24 cellular contexts compared by ENCODE assay signal in genomic region chr18:64331419-64331818, GRCh38.
"Had no signal": no experiment of that assay in that cellular context is flagged by ENCODE, and none has a peak within 500 bp of the region (broad histone marks: within the 10 kb centered on the region; RNA-seq: fewer than 3 reads in every experiment).

No MANE protein-coding gene starts in this region.

- DNase-seq: immature natural killer cell; left colon; left lung; lower lobe of right lung; mammary epithelial cell; mesenchymal stem cell; naive B cell; natural killer cell; ovary; right lobe of liver; stimulated activated CD4-positive, alpha-beta T cell treated with anti-CD3 and anti-CD28 coated beads, Interleukin-1b, Interleukin-23, amount 100 ng/mL, for 48 hours; stimulated activated CD4-positive, alpha-beta T cell treated with anti-CD3 and anti-CD28 coated beads, Interleukin-2, amount 100 ng/mL, for 48 hours; stimulated activated CD4-positive, alpha-beta T cell treated with anti-CD3 and anti-CD28 coated beads, Interleukin-4, amount 100 ng/mL, for 4 hours; stimulated activated CD8-positive, alpha-beta memory T cell treated with anti-CD3 and anti-CD28 coated beads, Interleukin-4, amount 100 ng/mL, for 48 hours; stimulated activated naive CD4-positive, alpha-beta T cell treated with Interleukin-2 at 50 U/mL for 16 hours; stimulated activated naive CD8-positive, alpha-beta T cell treated with anti-CD3 and anti-CD28 coated beads, Interleukin-15, amount 100 ng/mL, for 72 hours; substantia nigra; uterus had no signal

- H3K4me3 ChIP-seq: left lung, lower lobe of right lung, ovary, right atrium auricular region, right lobe of liver, smooth muscle cell, tibial nerve, uterus had no signal

- H3K27ac ChIP-seq: left lung, lower lobe of right lung, ovary, right atrium auricular region, right lobe of liver, tibial nerve, uterus had no signal

- H3K4me2 ChIP-seq: smooth muscle cell had no signal

- H3K36me3 ChIP-seq: left lung, lower lobe of right lung, ovary, right atrium auricular region, right lobe of liver, tibial nerve, uterus had no signal

- FAIRE-seq: islet of Langerhans, kidney had no signal

- H3K27me3 ChIP-seq: left lung, ovary, right atrium auricular region, right lobe of liver, tibial nerve, uterus had no signal

- H3K4me1 ChIP-seq: left lung, lower lobe of right lung, right atrium auricular region, right lobe of liver, tibial nerve, uterus had no signal

- ATAC-seq: left colon; left lung; lower lobe of right lung; natural killer cell; right lobe of liver; stimulated activated memory B cell treated with anti-CD40 and anti-IgM and Interleukin-4, amounts not matched to agents 10 μg/mL and 1 μg/mL and 100 μg/mL, for 72 hours; stimulated activated naive CD8-positive, alpha-beta T cell treated with anti-CD3 and anti-CD28 coated beads, Interleukin-15, amount 100 ng/mL, for 72 hours had no signal

- H3K9me3 ChIP-seq: left lung, lower lobe of right lung, ovary, right atrium auricular region, right lobe of liver, tibial nerve, uterus had no signal
